Comparison of ENCODE assay signal across 8 cellular contexts in the genomic region with DNA sequence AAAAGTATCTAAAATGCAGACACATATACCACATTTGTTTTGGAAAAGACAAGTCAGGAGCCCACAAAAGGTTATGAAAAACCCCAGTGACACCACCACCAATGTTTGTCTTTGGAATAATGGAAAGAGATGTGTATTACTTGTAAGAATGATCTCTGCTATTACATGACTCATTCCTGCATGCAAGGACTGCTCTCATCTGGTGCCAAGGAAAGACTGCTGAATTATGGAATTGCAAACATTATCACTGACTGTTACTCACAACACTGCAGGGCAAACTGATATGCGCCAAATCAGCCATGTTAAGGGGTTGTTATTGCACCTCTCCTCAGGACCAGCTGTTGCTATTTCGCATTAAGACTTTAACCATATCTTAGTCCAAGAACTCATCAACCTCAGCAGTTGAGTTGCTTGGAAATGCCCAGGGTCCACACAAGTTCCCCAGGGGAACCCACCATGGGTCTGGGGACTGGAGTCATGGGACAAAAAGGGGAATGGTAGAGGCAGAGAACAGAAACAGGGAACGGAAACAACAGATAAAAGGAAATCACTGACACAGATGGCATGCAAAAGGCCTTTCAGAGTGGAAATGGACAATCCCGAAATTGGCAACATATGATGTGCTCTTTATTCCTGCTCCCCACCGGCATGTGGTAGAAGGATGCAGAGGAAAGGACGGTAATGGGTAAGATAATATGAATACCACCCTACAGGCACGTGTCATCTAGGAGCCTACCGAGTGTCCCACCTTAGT. TPM values are rescaled to one million over a fixed set of nuclear protein-coding genes. Genes with fewer than 3 reads are reported as not detected.
DNase-seq lines count a peak whose midpoint lies in the region; ATAC-seq and TF ChIP-seq lines count a peak whose summit lies in the region.

No MANE protein-coding gene starts in this region.

- H3K9me3 ChIP-seq in RWPE2 (ENCODE audit: severe bottlenecking) (no peaks in the 10 kb centered on the region), fibroblast of lung (ENCODE audit: control insufficient read depth, insufficient read depth, low read depth, low read length) (no peaks in the 10 kb centered on the region)

- H3K27me3 ChIP-seq in RWPE2 (ENCODE audit: insufficient read depth, poor library complexity, severe bottlenecking): no peaks in the 10 kb centered on the region
- no peaks in the 10 kb centered on the region for H3K27me3 ChIP-seq in fibroblast of lung (ENCODE audit: control insufficient read depth, insufficient read depth, low read length)
- H3K27me3 ChIP-seq in rectal smooth muscle tissue (ENCODE audit: control insufficient read depth, insufficient read depth, low read length): no peaks in the 10 kb centered on the region

- H3K27ac ChIP-seq in RWPE2 (ENCODE audit: poor library complexity, severe bottlenecking): peak overlapping the region; percentile 53
- H3K27ac ChIP-seq in fibroblast of lung (ENCODE audit: insufficient read depth, low read length): peak overlapping the region; percentile 98
- peak overlapping the region; percentile 88 for H3K27ac ChIP-seq in rectal smooth muscle tissue (ENCODE audit: low read depth, low read length)

- peaks cover 68% of the 10 kb centered on the region for H3K79me2 ChIP-seq in fibroblast of lung (ENCODE audit: control insufficient read depth, insufficient read depth, low read length)

- H4K20me1 ChIP-seq in fibroblast of lung (ENCODE audit: control insufficient read depth, extremely low read depth, insufficient read depth, low read length): no peaks in the 10 kb centered on the region

- H3K36me3 ChIP-seq in RWPE2 (ENCODE audit: low read depth): no peaks in the 10 kb centered on the region
- H3K36me3 ChIP-seq in fibroblast of lung (ENCODE audit: control insufficient read depth, insufficient read depth, low read length): peaks cover 4% of the 10 kb centered on the region
- no peaks in the 10 kb centered on the region for H3K36me3 ChIP-seq in rectal smooth muscle tissue (ENCODE audit: control insufficient read depth, insufficient read depth, low read length)

- H3K4me3 ChIP-seq in RWPE2 (ENCODE audit: severe bottlenecking) (no peak overlapping the region), fibroblast of lung (replicated peaks in 1 of 4; ENCODE audit: control extremely low read depth in 1 of 4, insufficient read depth in 1 of 4, low read depth in 3 of 4, low read length in 4 of 4) (peak overlapping the region in 1 of 4 experiments; percentile 18), rectal smooth muscle tissue (ENCODE audit: low read length) (no peak overlapping the region)

- no peak overlapping the region for H2AFZ ChIP-seq in fibroblast of lung (ENCODE audit: low read length)

- peaks cover 49% of the 10 kb centered on the region for H3K4me1 ChIP-seq in RWPE2 (ENCODE audit: insufficient read depth, poor library complexity, severe bottlenecking)
- peaks cover 65% of the 10 kb centered on the region for H3K4me1 ChIP-seq in fibroblast of lung (ENCODE audit: control insufficient read depth, extremely low read depth, insufficient read depth, low read length)
- peaks cover 83% of the 10 kb centered on the region for H3K4me1 ChIP-seq in rectal smooth muscle tissue (ENCODE audit: control insufficient read depth, insufficient read depth, low read length)

- TF ChIP-seq CTCF in RWPE2 (IDR thresholded peaks at IDR 0.05; ENCODE audit: poor library complexity, severe bottlenecking): no peak
- TF ChIP-seq CTCF in fibroblast of lung (conservative IDR thresholded peaks at IDR 0.05 in 1 of 2, IDR thresholded peaks at IDR 0.05 in 1 of 2; ENCODE audit: low read depth in 1 of 2, low read length in 2 of 2): no peak

- ATAC-seq in RWPE2 (ENCODE audit: low read depth) (peak; percentile 86), HG02884 (IDR thresholded peaks at IDR 0.05; ENCODE audit: unreplicated experiment) (no peak), HG02938 (IDR thresholded peaks at IDR 0.05; ENCODE audit: unreplicated experiment) (no peak)

- DNase-seq in Caki2 (ENCODE audit: low read depth) (peak; percentile 57), RWPE2 (ENCODE audit: low spot score) (no peak), fibroblast of lung (ENCODE audit: low read depth in 2 of 2) (peak; percentile 97 to 99), MV-4-11 (lab: John Stamatoyannopoulos, UW) (no peak)
- DNase-seq in stimulated activated CD4-positive, alpha-beta T cell treated with anti-CD3 and anti-CD28 coated beads, Interleukin-15, amount 100 ng/mL, for 24 hours: no peak

- H3K9ac ChIP-seq in fibroblast of lung (ENCODE audit: insufficient read depth, low read length) (no peak overlapping the region), rectal smooth muscle tissue (ENCODE audit: low read length) (no peak overlapping the region)

- peak overlapping the region; percentile 44 for H3K4me2 ChIP-seq in fibroblast of lung (ENCODE audit: extremely low read depth, insufficient read depth, low read length)

- in situ Hi-C loops in Caki2 (cut with HindIII; ENCODE audit: low pct_unique_long_range_greater_than_20kb, low sequenced_read_pairs): no loop called here

RNA-seq across cellular contexts. Expression of a gene that starts 34.4 kb away (rescaled TPM):
- 321 and 323 TPM in 2 replicates for total RNA-seq in Caki2 (2014; rRNA removed; shearing (Covaris generic); ENCODE audit: low replicate concordance)
- total RNA-seq in fibroblast of lung: 77.6 and 104 TPM in 2 replicates
- 495 and 519 TPM in 2 replicates for polyA plus RNA-seq in fibroblast of lung
- 514 and 539 TPM in 2 replicates for polyA plus RNA-seq in fibroblast of lung (2012)
- 153 and 154 TPM in 2 replicates for polyA minus RNA-seq in fibroblast of lung (ENCODE audit: low replicate concordance)

Comparison
In these comparisons a context has a peak if more than half of its experiments do, and no peak if none do; other contexts are left out.
1. DNase-seq: peak in Caki2 (single experiment) and fibroblast of lung (2 of 2); none in RWPE2 (single experiment), MV-4-11 (single experiment) and stimulated activated CD4-positive, alpha-beta T cell treated with anti-CD3 and anti-CD28 coated beads, Interleukin-15, amount 100 ng/mL, for 24 hours (single experiment).
2. Peak in every context shown above with its lines, with median percentiles within 50 percentile points of each other: H3K27ac ChIP-seq.